1 cellular context compared by ENCODE assay signal in genomic region chr2:145757503-145758290, GRCh38.
TF ChIP-seq lines count a peak whose summit lies in the region.

No MANE protein-coding gene starts in this region.

TF ChIP-seq in IMR-90, 13 proteins besides CTCF, POLR2A, EP300 and RAD21 (continued from another document):
- TF ChIP-seq CHD1 (IDR thresholded peaks at IDR 0.05; ENCODE audit: low read depth, low read length), result no peak
- no peak for TF ChIP-seq SMC3 (IDR thresholded peaks at IDR 0.05; ENCODE audit: low read depth, low read length)
- TF ChIP-seq FOS (IDR thresholded peaks at IDR 0.05; ENCODE audit: low read depth, low read length), result no peak
- TF ChIP-seq CEBPB (IDR thresholded peaks at IDR 0.05; ENCODE audit: low read depth, low read length), result no peak
TF ChIP-seq in IMR-90: peak in this region for 0.
